In genomic region chr1:3204725-3205124, GRCh38 we compare ENCODE assay signal across 20 cellular contexts.
"Had no signal": no experiment of that assay in that cellular context is flagged by ENCODE, and none has a peak within 500 bp of the region (broad histone marks: within the 10 kb centered on the region; RNA-seq: fewer than 3 reads in every experiment).

No MANE protein-coding gene starts in this region.

- H3K36me3 Mint-ChIP-seq: naive thymus-derived CD4-positive, alpha-beta T cell; T-cell had no signal

- H3K36me3 ChIP-seq: adrenal gland, cardiac muscle cell, neutrophil, transverse colon, uterus had no signal

- H3K4me1 Mint-ChIP-seq: activated CD4-positive, alpha-beta T cell treated with anti-CD3 and anti-CD28 coated beads, Interleukin-2, amount 10 ng/mL, durations not matched to agents 7 days and 5 days; naive thymus-derived CD4-positive, alpha-beta T cell; T-cell had no signal

- H3K9me3 Mint-ChIP-seq: activated CD4-positive, alpha-beta T cell treated with anti-CD3 and anti-CD28 coated beads, Interleukin-2, amount 10 ng/mL, durations not matched to agents 7 days and 5 days; activated naive CD4-positive, alpha-beta T cell treated with anti-CD3 and anti-CD28 coated beads for 36 hours; activated T-cell treated with anti-CD3 and anti-CD28 coated beads, Interleukin-2, amount 50 U/mL, for 24 hours; activated T-helper 2 cell treated with anti-CD3 and anti-CD28 coated beads, Interferon-gamma antibody, Interleukin-2, Interleukin-4, amounts not matched to agents 10 μg/mL and 5 μg/mL and 100 μg/mL, durations not matched to agents 14 hours and 24 hours and 36 hours; naive thymus-derived CD4-positive, alpha-beta T cell; T-cell had no signal

- H3K27me3 ChIP-seq: adrenal gland, cardiac muscle cell, neutrophil, transverse colon, uterus had no signal

- H3K27ac Mint-ChIP-seq: activated CD4-positive, alpha-beta T cell treated with anti-CD3 and anti-CD28 coated beads, Interleukin-2, amount 10 ng/mL, durations not matched to agents 7 days and 5 days; activated CD8-positive, alpha-beta T cell treated with anti-CD3 and anti-CD28 coated beads, Interleukin-2, amount 10 ng/mL, durations not matched to agents 7 days and 5 days; activated naive CD4-positive, alpha-beta T cell treated with anti-CD3 and anti-CD28 coated beads for 36 hours; activated T-cell treated with anti-CD3 and anti-CD28 coated beads, Interleukin-2, amount 50 U/mL, for 24 hours; activated T-helper 2 cell treated with anti-CD3 and anti-CD28 coated beads, Interferon-gamma antibody, Interleukin-2, Interleukin-4, amounts not matched to agents 10 μg/mL and 5 μg/mL and 100 μg/mL, durations not matched to agents 14 hours and 24 hours and 36 hours; naive thymus-derived CD4-positive, alpha-beta T cell; T-cell had no signal

- DNase-seq: activated CD4-positive, alpha-beta T cell treated with anti-CD3 and anti-CD28 coated beads, Interleukin-2, amount 10 ng/mL, durations not matched to agents 7 days and 5 days; activated CD8-positive, alpha-beta T cell treated with anti-CD3 and anti-CD28 coated beads, Interleukin-2, amount 10 ng/mL, durations not matched to agents 7 days and 5 days; activated naive CD4-positive, alpha-beta T cell treated with anti-CD3 and anti-CD28 coated beads for 36 hours; activated T-cell treated with anti-CD3 and anti-CD28 coated beads, Interleukin-2, amount 50 U/mL, for 24 hours; adrenal gland; dorsolateral prefrontal cortex; left cardiac atrium; mesenchymal stem cell; naive thymus-derived CD4-positive, alpha-beta T cell; stimulated activated CD8-positive, alpha-beta memory T cell treated with anti-CD3 and anti-CD28 coated beads, Interleukin-4, amount 100 ng/mL, for 48 hours; stimulated activated naive CD4-positive, alpha-beta T cell; T-cell; T-helper 9 cell; transverse colon; uterus had no signal

- H3K4me3 Mint-ChIP-seq: activated CD4-positive, alpha-beta T cell treated with anti-CD3 and anti-CD28 coated beads, Interleukin-2, amount 10 ng/mL, durations not matched to agents 7 days and 5 days; activated CD8-positive, alpha-beta T cell treated with anti-CD3 and anti-CD28 coated beads, Interleukin-2, amount 10 ng/mL, durations not matched to agents 7 days and 5 days; activated naive CD4-positive, alpha-beta T cell treated with anti-CD3 and anti-CD28 coated beads for 36 hours; activated T-cell treated with anti-CD3 and anti-CD28 coated beads, Interleukin-2, amount 50 U/mL, for 24 hours; naive thymus-derived CD4-positive, alpha-beta T cell; T-cell had no signal

- H3K4me3 ChIP-seq: adrenal gland, cardiac muscle cell, dorsolateral prefrontal cortex, transverse colon, uterus had no signal

- ATAC-seq: activated CD4-positive, CD25-positive, alpha-beta regulatory T cell treated with anti-CD3 and anti-CD28 coated beads, Interleukin-2, amount 50 U/mL, for 24 hours; activated CD8-positive, alpha-beta T cell treated with anti-CD3 and anti-CD28 coated beads, Interleukin-2, amount 10 ng/mL, durations not matched to agents 7 days and 5 days; left cardiac atrium; naive thymus-derived CD4-positive, alpha-beta T cell; T-cell had no signal

- H3K27ac ChIP-seq: adrenal gland, cardiac muscle cell, neutrophil, parathyroid adenoma, transverse colon, uterus had no signal

- H3K4me1 ChIP-seq: adrenal gland, parathyroid adenoma, transverse colon, uterus had no signal

- H3K9me3 ChIP-seq: adrenal gland, neutrophil, transverse colon, uterus had no signal

- H3K27me3 Mint-ChIP-seq: activated CD4-positive, alpha-beta T cell treated with anti-CD3 and anti-CD28 coated beads, Interleukin-2, amount 10 ng/mL, durations not matched to agents 7 days and 5 days; activated T-cell treated with anti-CD3 and anti-CD28 coated beads, Interleukin-2, amount 50 U/mL, for 24 hours had no signal
